13 cellular contexts compared by ENCODE assay signal in the genomic region with DNA sequence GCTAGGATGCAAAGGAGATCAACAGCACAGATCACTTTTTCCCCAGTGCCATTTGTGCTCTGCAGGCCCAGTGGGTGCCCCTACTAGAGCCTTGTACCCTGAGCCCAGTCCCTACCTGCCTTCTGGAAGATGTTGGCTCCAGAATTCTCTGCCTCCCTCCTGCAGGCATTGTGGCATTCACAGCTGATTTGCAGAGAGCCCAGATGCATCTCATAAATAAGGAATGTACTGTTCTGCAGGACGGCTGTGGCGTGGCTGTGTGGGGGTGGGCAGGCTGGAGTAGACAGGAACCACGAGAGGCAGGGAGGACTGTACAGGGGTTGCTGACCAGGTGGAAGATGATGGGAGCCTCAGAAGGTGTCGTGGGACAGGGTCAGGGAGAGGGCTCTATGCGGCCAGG.
DNase-seq lines count a peak whose midpoint lies in the region; ATAC-seq lines count a peak whose summit lies in the region.
"Had no signal": no experiment of that assay in that cellular context is flagged by ENCODE, and none has a peak within 500 bp of the region (broad histone marks: within the 10 kb centered on the region; RNA-seq: fewer than 3 reads in every experiment).

No MANE protein-coding gene starts in this region.

- DNase-seq in NCI-H345 (lab: John Stamatoyannopoulos, UW) = peak; percentile 24
- no peak for DNase-seq in NCI-H345 treated with DMSO at 0.1 percent for 48 hours (lab: John Stamatoyannopoulos, UW; ENCODE audit: unreplicated experiment)
- DNase-seq in NCI-H146 (lab: John Stamatoyannopoulos, UW) = peak; percentile 59
- peak in 6 of 10 donors; percentile 43 to 93 (median 74) for DNase-seq in posterior cingulate gyrus
- DNase-seq in activated gamma-delta T cell treated with Interleukin-2 at 50 U/mL for 16 hours = no peak
- DNase-seq: activated CD8-positive, alpha-beta T cell treated with anti-CD3 and anti-CD28 coated beads for 36 hours; activated naive CD4-positive, alpha-beta T cell; NCI-H187; stimulated activated CD4-positive, alpha-beta T cell treated with anti-CD3 and anti-CD28 coated beads, Interleukin-2, amount 100 ng/mL, for 48 hours; stimulated activated naive CD4-positive, alpha-beta T cell had no signal

- ATAC-seq in HG02870 (IDR thresholded peaks at IDR 0.05; ENCODE audit: unreplicated experiment) = no peak
- no peak for ATAC-seq in HG02588 (IDR thresholded peaks at IDR 0.05; ENCODE audit: unreplicated experiment)
- ATAC-seq: activated CD8-positive, alpha-beta T cell treated with anti-CD3 and anti-CD28 coated beads for 36 hours had no signal

- intact Hi-C loops in posterior cingulate gyrus (cut with DNase I) = no loop called here

- H3K27ac ChIP-seq in cingulate gyrus (ENCODE audit: low read depth, low read length) = peak overlapping the region; percentile 60

Comparison
In these comparisons a context has a peak if more than half of its experiments do, and no peak if none do; other contexts are left out.
1. DNase-seq: peak in NCI-H345 (single experiment), NCI-H146 (single experiment) and posterior cingulate gyrus (6 of 10); none in NCI-H345 treated with DMSO at 0.1 percent for 48 hours (single experiment) and activated gamma-delta T cell treated with Interleukin-2 at 50 U/mL for 16 hours (single experiment).